ENCODE assay signal across 1 cellular context in genomic region chr18:44680271-44681038, GRCh38.
TF ChIP-seq lines count a peak whose summit lies in the region.

SETBP1 (plus strand) TSS chr18:44680888; CDS start chr18:44701347, 20,459 bp downstream.

TF ChIP-seq in GM12878, 131 proteins besides CTCF, POLR2A, EP300 and RAD21 (continued from another document and continues in another):
- TF ChIP-seq CEBPZ (IDR thresholded peaks at IDR 0.05; ENCODE audit: low read depth, low read length) = no peak
- TF ChIP-seq, protein P1, sequence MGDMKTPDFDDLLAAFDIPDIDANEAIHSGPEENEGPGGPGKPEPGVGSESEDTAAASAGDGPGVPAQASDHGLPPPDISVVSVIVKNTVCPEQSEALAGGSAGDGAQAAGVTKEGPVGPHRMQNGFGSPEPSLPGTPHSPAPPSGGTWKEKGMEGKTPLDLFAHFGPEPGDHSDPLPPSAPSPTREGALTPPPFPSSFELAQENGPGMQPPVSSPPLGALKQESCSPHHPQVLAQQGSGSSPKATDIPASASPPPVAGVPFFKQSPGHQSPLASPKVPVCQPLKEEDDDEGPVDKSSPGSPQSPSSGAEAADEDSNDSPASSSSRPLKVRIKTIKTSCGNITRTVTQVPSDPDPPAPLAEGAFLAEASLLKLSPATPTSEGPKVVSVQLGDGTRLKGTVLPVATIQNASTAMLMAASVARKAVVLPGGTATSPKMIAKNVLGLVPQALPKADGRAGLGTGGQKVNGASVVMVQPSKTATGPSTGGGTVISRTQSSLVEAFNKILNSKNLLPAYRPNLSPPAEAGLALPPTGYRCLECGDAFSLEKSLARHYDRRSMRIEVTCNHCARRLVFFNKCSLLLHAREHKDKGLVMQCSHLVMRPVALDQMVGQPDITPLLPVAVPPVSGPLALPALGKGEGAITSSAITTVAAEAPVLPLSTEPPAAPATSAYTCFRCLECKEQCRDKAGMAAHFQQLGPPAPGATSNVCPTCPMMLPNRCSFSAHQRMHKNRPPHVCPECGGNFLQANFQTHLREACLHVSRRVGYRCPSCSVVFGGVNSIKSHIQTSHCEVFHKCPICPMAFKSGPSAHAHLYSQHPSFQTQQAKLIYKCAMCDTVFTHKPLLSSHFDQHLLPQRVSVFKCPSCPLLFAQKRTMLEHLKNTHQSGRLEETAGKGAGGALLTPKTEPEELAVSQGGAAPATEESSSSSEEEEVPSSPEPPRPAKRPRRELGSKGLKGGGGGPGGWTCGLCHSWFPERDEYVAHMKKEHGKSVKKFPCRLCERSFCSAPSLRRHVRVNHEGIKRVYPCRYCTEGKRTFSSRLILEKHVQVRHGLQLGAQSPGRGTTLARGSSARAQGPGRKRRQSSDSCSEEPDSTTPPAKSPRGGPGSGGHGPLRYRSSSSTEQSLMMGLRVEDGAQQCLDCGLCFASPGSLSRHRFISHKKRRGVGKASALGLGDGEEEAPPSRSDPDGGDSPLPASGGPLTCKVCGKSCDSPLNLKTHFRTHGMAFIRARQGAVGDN (IDR thresholded peaks at IDR 0.05) = 0 out of 2 replicates have a peak, but pooled peaks have one; percentile 39
- TF ChIP-seq TARDBP (IDR thresholded peaks at IDR 0.05; ENCODE audit: borderline replicate concordance) = no peak
- TF ChIP-seq PAX8 (IDR thresholded peaks at IDR 0.05) = no peak
- no peak for TF ChIP-seq PBX3 (IDR thresholded peaks at IDR 0.05; ENCODE audit: insufficient replicate concordance, low read depth, low read length)
- no peak for TF ChIP-seq POU2F2 (IDR thresholded peaks at IDR 0.05; ENCODE audit: borderline replicate concordance, low read depth, low read length)
- TF ChIP-seq NBN (IDR thresholded peaks at IDR 0.05) = no peak
- no peak for TF ChIP-seq MEF2B (IDR thresholded peaks at IDR 0.05; ENCODE audit: partially characterized antibody, poor library complexity, severe bottlenecking)
- TF ChIP-seq YBX1 (IDR thresholded peaks at IDR 0.05) = no peak
- no peak for TF ChIP-seq MEF2A (IDR thresholded peaks at IDR 0.05; ENCODE audit: insufficient read depth, low read depth, low read length)
- no peak for TF ChIP-seq SREBF1 (IDR thresholded peaks at IDR 0.05; ENCODE audit: low read length)
- TF ChIP-seq FOXK2 (IDR thresholded peaks at IDR 0.05) = no peak
- TF ChIP-seq CREB1 (IDR thresholded peaks at IDR 0.05; ENCODE audit: low read depth) = no peak
- TF ChIP-seq NFXL1 (IDR thresholded peaks at IDR 0.05; ENCODE audit: borderline replicate concordance) = no peak
- TF ChIP-seq LARP7 (IDR thresholded peaks at IDR 0.05) = peak; percentile 95
- TF ChIP-seq MAX (IDR thresholded peaks at IDR 0.05; ENCODE audit: low read depth, low read length) = no peak; the same call in 1 of the 2 replicates
- no peak for TF ChIP-seq MTA3 (IDR thresholded peaks at IDR 0.05; ENCODE audit: borderline replicate concordance, low read length)
- TF ChIP-seq HDGF (IDR thresholded peaks at IDR 0.05) = no peak
- TF ChIP-seq, protein P2, sequence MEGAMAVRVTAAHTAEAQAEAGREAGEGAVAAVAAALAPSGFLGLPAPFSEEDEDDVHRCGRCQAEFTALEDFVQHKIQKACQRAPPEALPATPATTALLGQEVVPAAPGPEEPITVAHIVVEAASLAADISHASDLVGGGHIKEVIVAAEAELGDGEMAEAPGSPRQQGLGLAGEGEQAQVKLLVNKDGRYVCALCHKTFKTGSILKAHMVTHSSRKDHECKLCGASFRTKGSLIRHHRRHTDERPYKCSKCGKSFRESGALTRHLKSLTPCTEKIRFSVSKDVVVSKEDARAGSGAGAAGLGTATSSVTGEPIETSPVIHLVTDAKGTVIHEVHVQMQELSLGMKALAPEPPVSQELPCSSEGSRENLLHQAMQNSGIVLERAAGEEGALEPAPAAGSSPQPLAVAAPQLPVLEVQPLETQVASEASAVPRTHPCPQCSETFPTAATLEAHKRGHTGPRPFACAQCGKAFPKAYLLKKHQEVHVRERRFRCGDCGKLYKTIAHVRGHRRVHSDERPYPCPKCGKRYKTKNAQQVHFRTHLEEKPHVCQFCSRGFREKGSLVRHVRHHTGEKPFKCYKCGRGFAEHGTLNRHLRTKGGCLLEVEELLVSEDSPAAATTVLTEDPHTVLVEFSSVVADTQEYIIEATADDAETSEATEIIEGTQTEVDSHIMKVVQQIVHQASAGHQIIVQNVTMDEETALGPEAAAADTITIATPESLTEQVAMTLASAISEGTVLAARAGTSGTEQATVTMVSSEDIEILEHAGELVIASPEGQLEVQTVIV (IDR thresholded peaks at IDR 0.05; ENCODE audit: borderline replicate concordance, partially characterized antibody) = no peak
- peak; percentile 90 for TF ChIP-seq GATAD2B (conservative IDR thresholded peaks at IDR 0.05; ENCODE audit: low read depth)
- TF ChIP-seq HCFC1 (IDR thresholded peaks at IDR 0.05; ENCODE audit: low read length) = no peak
- no peak for TF ChIP-seq MTA2 (IDR thresholded peaks at IDR 0.05; ENCODE audit: low read depth)
- TF ChIP-seq, protein P3, sequence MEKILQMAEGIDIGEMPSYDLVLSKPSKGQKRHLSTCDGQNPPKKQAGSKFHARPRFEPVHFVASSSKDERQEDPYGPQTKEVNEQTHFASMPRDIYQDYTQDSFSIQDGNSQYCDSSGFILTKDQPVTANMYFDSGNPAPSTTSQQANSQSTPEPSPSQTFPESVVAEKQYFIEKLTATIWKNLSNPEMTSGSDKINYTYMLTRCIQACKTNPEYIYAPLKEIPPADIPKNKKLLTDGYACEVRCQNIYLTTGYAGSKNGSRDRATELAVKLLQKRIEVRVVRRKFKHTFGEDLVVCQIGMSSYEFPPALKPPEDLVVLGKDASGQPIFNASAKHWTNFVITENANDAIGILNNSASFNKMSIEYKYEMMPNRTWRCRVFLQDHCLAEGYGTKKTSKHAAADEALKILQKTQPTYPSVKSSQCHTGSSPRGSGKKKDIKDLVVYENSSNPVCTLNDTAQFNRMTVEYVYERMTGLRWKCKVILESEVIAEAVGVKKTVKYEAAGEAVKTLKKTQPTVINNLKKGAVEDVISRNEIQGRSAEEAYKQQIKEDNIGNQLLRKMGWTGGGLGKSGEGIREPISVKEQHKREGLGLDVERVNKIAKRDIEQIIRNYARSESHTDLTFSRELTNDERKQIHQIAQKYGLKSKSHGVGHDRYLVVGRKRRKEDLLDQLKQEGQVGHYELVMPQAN (conservative IDR thresholded peaks at IDR 0.05) = peak; percentile 75; the same call in 1 of the 2 replicates
- TF ChIP-seq, protein P4, sequence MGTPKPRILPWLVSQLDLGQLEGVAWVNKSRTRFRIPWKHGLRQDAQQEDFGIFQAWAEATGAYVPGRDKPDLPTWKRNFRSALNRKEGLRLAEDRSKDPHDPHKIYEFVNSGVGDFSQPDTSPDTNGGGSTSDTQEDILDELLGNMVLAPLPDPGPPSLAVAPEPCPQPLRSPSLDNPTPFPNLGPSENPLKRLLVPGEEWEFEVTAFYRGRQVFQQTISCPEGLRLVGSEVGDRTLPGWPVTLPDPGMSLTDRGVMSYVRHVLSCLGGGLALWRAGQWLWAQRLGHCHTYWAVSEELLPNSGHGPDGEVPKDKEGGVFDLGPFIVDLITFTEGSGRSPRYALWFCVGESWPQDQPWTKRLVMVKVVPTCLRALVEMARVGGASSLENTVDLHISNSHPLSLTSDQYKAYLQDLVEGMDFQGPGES (IDR thresholded peaks at IDR 0.05) = no peak
- 0 out of 2 replicates have a peak, but pooled peaks have one; percentile 64 for TF ChIP-seq ZNF207 (IDR thresholded peaks at IDR 0.05; ENCODE audit: borderline replicate concordance)
- TF ChIP-seq, protein P5, sequence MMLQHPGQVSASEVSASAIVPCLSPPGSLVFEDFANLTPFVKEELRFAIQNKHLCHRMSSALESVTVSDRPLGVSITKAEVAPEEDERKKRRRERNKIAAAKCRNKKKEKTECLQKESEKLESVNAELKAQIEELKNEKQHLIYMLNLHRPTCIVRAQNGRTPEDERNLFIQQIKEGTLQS (IDR thresholded peaks at IDR 0.05; ENCODE audit: borderline replicate concordance, extremely low read depth, low read depth, low read length) = no peak
- no peak for TF ChIP-seq SMARCA5 (IDR thresholded peaks at IDR 0.05)
- TF ChIP-seq ZNF384 (IDR thresholded peaks at IDR 0.05; ENCODE audit: borderline replicate concordance, low read depth, low read length) = peak; percentile 49; the same call in 1 of the 2 replicates
- TF ChIP-seq ASH2L (IDR thresholded peaks at IDR 0.05; ENCODE audit: borderline replicate concordance, low read depth) = no peak
- no peak for TF ChIP-seq SRF (IDR thresholded peaks at IDR 0.05; ENCODE audit: low read depth in 2 of 2, low read length in 2 of 2)
- TF ChIP-seq SUPT20H (IDR thresholded peaks at IDR 0.05; ENCODE audit: borderline replicate concordance, control insufficient read depth, low read depth, low read length) = no peak
- no peak for TF ChIP-seq BMI1 (IDR thresholded peaks at IDR 0.05; ENCODE audit: borderline replicate concordance)
- TF ChIP-seq CHD1 (IDR thresholded peaks at IDR 0.05; ENCODE audit: low read depth, low read length) = no peak
- no peak for TF ChIP-seq POLR2AphosphoS2 (IDR thresholded peaks at IDR 0.05; ENCODE audit: low read depth, low read length)
- no peak for TF ChIP-seq SMAD1 (IDR thresholded peaks at IDR 0.05; ENCODE audit: low read depth, partially characterized antibody)
- TF ChIP-seq STAT3 (IDR thresholded peaks at IDR 0.05; ENCODE audit: low read depth, low read length) = no peak
- TF ChIP-seq RB1 (IDR thresholded peaks at IDR 0.05; ENCODE audit: borderline replicate concordance) = no peak; the same call in 1 of the 2 replicates
- TF ChIP-seq, protein P6, sequence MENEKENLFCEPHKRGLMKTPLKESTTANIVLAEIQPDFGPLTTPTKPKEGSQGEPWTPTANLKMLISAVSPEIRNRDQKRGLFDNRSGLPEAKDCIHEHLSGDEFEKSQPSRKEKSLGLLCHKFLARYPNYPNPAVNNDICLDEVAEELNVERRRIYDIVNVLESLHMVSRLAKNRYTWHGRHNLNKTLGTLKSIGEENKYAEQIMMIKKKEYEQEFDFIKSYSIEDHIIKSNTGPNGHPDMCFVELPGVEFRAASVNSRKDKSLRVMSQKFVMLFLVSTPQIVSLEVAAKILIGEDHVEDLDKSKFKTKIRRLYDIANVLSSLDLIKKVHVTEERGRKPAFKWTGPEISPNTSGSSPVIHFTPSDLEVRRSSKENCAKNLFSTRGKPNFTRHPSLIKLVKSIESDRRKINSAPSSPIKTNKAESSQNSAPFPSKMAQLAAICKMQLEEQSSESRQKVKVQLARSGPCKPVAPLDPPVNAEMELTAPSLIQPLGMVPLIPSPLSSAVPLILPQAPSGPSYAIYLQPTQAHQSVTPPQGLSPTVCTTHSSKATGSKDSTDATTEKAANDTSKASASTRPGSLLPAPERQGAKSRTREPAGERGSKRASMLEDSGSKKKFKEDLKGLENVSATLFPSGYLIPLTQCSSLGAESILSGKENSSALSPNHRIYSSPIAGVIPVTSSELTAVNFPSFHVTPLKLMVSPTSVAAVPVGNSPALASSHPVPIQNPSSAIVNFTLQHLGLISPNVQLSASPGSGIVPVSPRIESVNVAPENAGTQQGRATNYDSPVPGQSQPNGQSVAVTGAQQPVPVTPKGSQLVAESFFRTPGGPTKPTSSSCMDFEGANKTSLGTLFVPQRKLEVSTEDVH (IDR thresholded peaks at IDR 0.05; ENCODE audit: low read depth, partially characterized antibody) = no peak
- TF ChIP-seq MXI1 (IDR thresholded peaks at IDR 0.05; ENCODE audit: low read depth, low read length) = no peak
- TF ChIP-seq ATF7 (IDR thresholded peaks at IDR 0.05; ENCODE audit: low read depth) = no peak
- no peak for TF ChIP-seq IRF4 (IDR thresholded peaks at IDR 0.05; ENCODE audit: low read depth, low read length)
- TF ChIP-seq, protein P7, sequence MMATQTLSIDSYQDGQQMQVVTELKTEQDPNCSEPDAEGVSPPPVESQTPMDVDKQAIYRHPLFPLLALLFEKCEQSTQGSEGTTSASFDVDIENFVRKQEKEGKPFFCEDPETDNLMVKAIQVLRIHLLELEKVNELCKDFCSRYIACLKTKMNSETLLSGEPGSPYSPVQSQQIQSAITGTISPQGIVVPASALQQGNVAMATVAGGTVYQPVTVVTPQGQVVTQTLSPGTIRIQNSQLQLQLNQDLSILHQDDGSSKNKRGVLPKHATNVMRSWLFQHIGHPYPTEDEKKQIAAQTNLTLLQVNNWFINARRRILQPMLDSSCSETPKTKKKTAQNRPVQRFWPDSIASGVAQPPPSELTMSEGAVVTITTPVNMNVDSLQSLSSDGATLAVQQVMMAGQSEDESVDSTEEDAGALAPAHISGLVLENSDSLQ (IDR thresholded peaks at IDR 0.05) = no peak
- peak; percentile 84 for TF ChIP-seq NR2F1 (conservative IDR thresholded peaks at IDR 0.05)
- TF ChIP-seq SMAD5 (IDR thresholded peaks at IDR 0.05; ENCODE audit: low read depth) = no peak
- TF ChIP-seq ESRRA (IDR thresholded peaks at IDR 0.05; ENCODE audit: low read length) = no peak
- TF ChIP-seq TCF7 (IDR thresholded peaks at IDR 0.05; ENCODE audit: borderline replicate concordance) = no peak
- no peak for TF ChIP-seq TCF12 (IDR thresholded peaks at IDR 0.05; ENCODE audit: low read depth, low read length)
- TF ChIP-seq SUZ12 (IDR thresholded peaks at IDR 0.05; ENCODE audit: unreplicated experiment) = no peak
- TF ChIP-seq ZNF24 (IDR thresholded peaks at IDR 0.05) = no peak
- TF ChIP-seq CBFB (IDR thresholded peaks at IDR 0.05; ENCODE audit: low read depth) = no peak
